8 cellular contexts compared by ENCODE assay signal in the genomic region with DNA sequence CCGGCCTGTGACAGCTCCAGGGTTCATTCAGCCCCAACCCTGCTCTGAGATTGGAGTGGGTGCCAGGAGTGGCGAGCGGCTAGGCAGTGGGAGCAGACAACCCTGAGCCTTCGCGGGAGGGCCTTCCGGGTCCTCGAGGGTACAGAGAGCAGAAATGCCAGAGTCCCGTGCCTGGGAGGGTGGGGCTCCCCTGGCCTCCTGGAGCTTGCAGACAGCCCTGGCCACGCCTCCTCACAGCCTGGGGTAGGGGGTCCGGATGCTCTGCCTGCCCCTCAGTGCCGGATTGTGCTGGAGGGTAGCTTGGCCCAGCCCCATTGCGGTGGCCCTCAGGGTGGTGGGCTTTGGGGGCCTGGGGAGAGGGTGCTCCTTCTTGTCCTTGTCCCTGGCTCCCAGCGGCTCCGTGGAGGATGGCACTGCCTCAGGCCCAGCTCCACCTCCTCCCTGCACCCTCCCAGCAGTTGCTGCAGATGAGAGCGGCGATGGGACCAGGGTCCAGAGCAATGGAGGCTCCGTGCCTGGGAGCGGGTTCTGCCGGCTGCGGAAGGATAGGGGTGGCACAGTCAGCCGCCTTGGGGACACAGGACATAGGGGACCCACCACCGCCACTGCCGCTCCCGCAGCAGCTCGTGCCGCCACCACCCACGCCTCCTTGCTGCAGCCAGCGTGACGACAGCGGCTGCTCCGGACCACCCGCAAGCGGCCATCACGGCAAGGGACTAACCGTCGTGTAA. TPM values are rescaled to one million over a fixed set of nuclear protein-coding genes. Genes with fewer than 3 reads are reported as not detected.
DNase-seq lines count a peak whose midpoint lies in the region; TF ChIP-seq lines count a peak whose summit lies in the region.

No MANE protein-coding gene starts in this region.

- H3K9ac ChIP-seq in GM23248, result no peak overlapping the region

- TF ChIP-seq CTCF in Peyer's patch (IDR thresholded peaks at IDR 0.05), result peak in 3 of 6 experiments; percentile 21 to 41 (median 29)

- H3K4me2 ChIP-seq in GM23248 (ENCODE audit: unreplicated experiment), result peak overlapping the region; percentile 59

- no peaks in the 10 kb centered on the region for H3K9me2 ChIP-seq in GM23248 (ENCODE audit: insufficient read depth)

- in situ Hi-C loops in GM23248 (cut with MboI), result loop anchor here (10.0 kb wide), 1 partner anchor 119 kb away; no protein-coding TSS in a partner anchor

- H3K4me1 ChIP-seq in GM23248 (ENCODE audit: insufficient read depth) (no peaks in the 10 kb centered on the region), Peyer's patch (peaks cover 0 to 6% (median 0%) of the 10 kb centered on the region in 4 donors)

- no peaks in the 10 kb centered on the region for H3K9me3 ChIP-seq in GM23248 (ENCODE audit: low read depth)
- no peaks in the 10 kb centered on the region for H3K9me3 ChIP-seq in Peyer's patch

- peak; percentile 8 for DNase-seq in DMS79 treated with DMSO at 0.1 percent for 48 hours (lab: John Stamatoyannopoulos, UW)
- DNase-seq in DMS79 (lab: John Stamatoyannopoulos, UW), result no peak
- peak; percentile 49 for DNase-seq in GM23248
- peak in 2 of 3 donors; percentile 77 to 82 for DNase-seq in Peyer's patch
- no peak for DNase-seq in epithelial cell of prostate (ENCODE audit: low read depth, low spot score)
- peak; percentile 61 for DNase-seq in occipital lobe (lab: John Stamatoyannopoulos, UW)
- no peak for DNase-seq in foreskin melanocyte
- no peak for DNase-seq in mesenteric fat pad (ENCODE audit: low spot score)

- H2AFZ ChIP-seq in GM23248, result peak overlapping the region; percentile 70

- TF ChIP-seq POLR2A in Peyer's patch (IDR thresholded peaks at IDR 0.05), result peak in 1 of 2 donors; percentile 24

- H3F3A ChIP-seq in GM23248 (ENCODE audit: insufficient read depth), result no peaks in the 10 kb centered on the region

- H3K4me3 ChIP-seq in GM23248 (peak overlapping the region; percentile 57), Peyer's patch (peak overlapping the region; percentile 31 to 58 (median 44))

- H3K27me3 ChIP-seq in GM23248 (replicated peaks; ENCODE audit: insufficient read depth) (peaks cover 47% of the 10 kb centered on the region), Peyer's patch (no peaks in the 10 kb centered on the region)

- WGBS in GM23248 (ENCODE audit: low coverage in 1 of 2, low lambda C conversion rate in 2 of 2, missing lambda C conversion rate in 2 of 2), 2 experiments, result 1 to 4% methylated on average over 30 to 33 of the region's 36 CpGs

- no peaks in the 10 kb centered on the region for H3K36me3 ChIP-seq in GM23248 (ENCODE audit: low read depth)
- no peaks in the 10 kb centered on the region for H3K36me3 ChIP-seq in Peyer's patch

- no peaks in the 10 kb centered on the region for H3K79me2 ChIP-seq in GM23248 (ENCODE audit: insufficient read depth)

- H3K27ac ChIP-seq in GM23248 (no peak overlapping the region), Peyer's patch (peak overlapping the region; percentile 26 to 46 (median 44)), epithelial cell of prostate (peak overlapping the region; percentile 31)

- no peaks in the 10 kb centered on the region for H4K20me1 ChIP-seq in GM23248 (ENCODE audit: insufficient read depth)

RNA-seq across cellular contexts. Expression of gene OR10G7, which starts 34.9 kb away (rescaled TPM):
- not detected in 2 replicates for total RNA-seq in GM23248 (2014; rRNA removed; shearing (Covaris generic))
- not detected in 2 replicates for polyA plus RNA-seq in GM23248 (2016; fragmentation: Nextera tagmentation; extraction: Ambion mirVana)
- total RNA-seq in Peyer's patch, result not detected
- not detected for total RNA-seq in occipital lobe
- total RNA-seq in mesenteric fat pad, result not detected

RNA-seq across cellular contexts. Expression of gene VWA5A, which starts 39.2 kb away (rescaled TPM):
- 4.3 and 8.2 TPM in 2 replicates for total RNA-seq in GM23248 (2014; rRNA removed; shearing (Covaris generic))
- 7.4 and 7.5 TPM in 2 replicates for polyA plus RNA-seq in GM23248 (2016; fragmentation: Nextera tagmentation; extraction: Ambion mirVana)
- total RNA-seq in Peyer's patch (10 to 100 TPM; 45.2 to 83.4 (median 62.6) TPM), occipital lobe (5.8 TPM), mesenteric fat pad (14.6 TPM)

RNA-seq across cellular contexts. Expression of gene OR10G8, which starts 49.4 kb away (rescaled TPM):
- not detected in 2 replicates for total RNA-seq in GM23248 (2014; rRNA removed; shearing (Covaris generic))
- polyA plus RNA-seq in GM23248 (2016; fragmentation: Nextera tagmentation; extraction: Ambion mirVana), result not detected in 2 replicates
- total RNA-seq in Peyer's patch (not detected), occipital lobe (not detected), mesenteric fat pad (not detected)

RNA-seq across cellular contexts. Expression of gene OR10G9, which starts 53.2 kb away (rescaled TPM):
- total RNA-seq in GM23248 (2014; rRNA removed; shearing (Covaris generic)), result not detected in 2 replicates
- polyA plus RNA-seq in GM23248 (2016; fragmentation: Nextera tagmentation; extraction: Ambion mirVana), result not detected in 2 replicates
- total RNA-seq in Peyer's patch (not detected), occipital lobe (not detected), mesenteric fat pad (not detected)

Comparison
In these comparisons a context has a peak if more than half of its experiments do, and no peak if none do; other contexts are left out.
1. DNase-seq: peak in DMS79 treated with DMSO at 0.1 percent for 48 hours (single experiment), GM23248 (single experiment), Peyer's patch (2 of 3) and occipital lobe (single experiment); none in DMS79 (single experiment), epithelial cell of prostate (single experiment), foreskin melanocyte (single experiment) and mesenteric fat pad (single experiment).